In genomic region chr5:67120032-67120431, GRCh38 we compare ENCODE assay signal across 22 cellular contexts.
"Had no signal": no experiment of that assay in that cellular context is flagged by ENCODE, and none has a peak within 500 bp of the region (broad histone marks: within the 10 kb centered on the region; RNA-seq: fewer than 3 reads in every experiment).

No MANE protein-coding gene starts in this region.

- ATAC-seq: esophagus mucosa; gastroesophageal sphincter; left colon; left ventricle myocardium superior; natural killer cell treated with Interleukin-12 subunit alpha and Interleukin-12 subunit beta and Interleukin-15 and Interleukin-18, amount 100 ng/mL, for 72 hours; right cardiac atrium had no signal

- FAIRE-seq: endometrium, kidney, small intestine had no signal

- H3K4me3 ChIP-seq: colonic mucosa, dorsolateral prefrontal cortex, gastroesophageal sphincter, hepatocyte, lung, neural progenitor cell, ovary had no signal

- H3K27ac ChIP-seq: colonic mucosa, dorsolateral prefrontal cortex, gastroesophageal sphincter, hepatocyte, neural progenitor cell, ovary had no signal

- H3K79me2 ChIP-seq: hepatocyte had no signal

- H3K4me1 ChIP-seq: colonic mucosa, gastroesophageal sphincter, neural progenitor cell had no signal

- H3K27me3 ChIP-seq: colonic mucosa, dorsolateral prefrontal cortex, gastroesophageal sphincter, hepatocyte, neural progenitor cell, ovary had no signal

- H3K9ac ChIP-seq: neural progenitor cell had no signal

- H2AFZ ChIP-seq: hepatocyte, neural progenitor cell had no signal

- DNase-seq: colonic mucosa; dorsolateral prefrontal cortex; effector CD8-positive, alpha-beta T cell; kidney; left colon; left ventricle myocardium superior; mesenchymal stem cell; midbrain; nucleus accumbens; ovary; right cardiac atrium; small intestine; stimulated activated CD4-positive, alpha-beta T cell treated with anti-CD3 and anti-CD28 coated beads, Interleukin-12 subunit alpha, Interleukin-12 subunit beta, amount 100 ng/mL, for 4 hours; stimulated activated naive CD4-positive, alpha-beta T cell treated with Interleukin-2 at 50 U/mL for 16 hours; trophoblast cell had no signal

- H3K36me3 ChIP-seq: colonic mucosa, neural progenitor cell, ovary had no signal

- H3K9me3 ChIP-seq: colonic mucosa, gastroesophageal sphincter, ovary had no signal

- H3K4me2 ChIP-seq: hepatocyte, neural progenitor cell had no signal
